ENCODE assay signal across 29 cellular contexts in the genomic region with DNA sequence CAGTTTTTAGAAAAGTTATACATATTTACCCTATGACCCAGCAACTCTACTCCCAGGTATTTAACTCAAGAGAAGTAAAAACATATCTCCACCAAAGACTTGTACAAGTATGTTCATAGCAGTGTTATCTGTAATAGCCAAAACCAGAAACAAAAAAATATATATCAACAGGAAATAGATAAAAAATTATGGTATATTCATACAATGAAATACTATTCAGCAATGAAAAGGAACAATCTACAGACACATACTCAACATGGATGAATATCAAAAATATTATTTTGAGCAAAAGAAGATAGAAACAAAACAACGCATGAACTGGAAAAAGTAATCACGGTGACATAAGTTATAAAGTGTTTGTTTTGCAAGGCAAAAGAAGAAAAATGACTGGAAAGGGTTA.
"Had no signal": no experiment of that assay in that cellular context is flagged by ENCODE, and none has a peak within 500 bp of the region (broad histone marks: within the 10 kb centered on the region; RNA-seq: fewer than 3 reads in every experiment).

No MANE protein-coding gene starts in this region.

- H3K27me3 Mint-ChIP-seq: natural killer cell treated with Interleukin-12 subunit alpha and Interleukin-12 subunit beta and Interleukin-15 and Interleukin-18, amount 100 ng/mL, for 72 hours; progenitor cell of endocrine pancreas; stimulated activated naive B cell treated with anti-CD40 and anti-IgM and Interleukin-4, amounts not matched to agents 10 μg/mL and 1 μg/mL and 100 μg/mL, for 72 hours; stimulated activated naive CD8-positive, alpha-beta T cell treated with anti-CD3 and anti-CD28 coated beads, Interleukin-15, Interleukin-2, amounts not matched to agents 100 ng/mL and 50 ng/mL, for 24 hours had no signal

- H2AFZ ChIP-seq: parathyroid adenoma had no signal

- H3K9ac ChIP-seq: parathyroid adenoma had no signal

- DNase-seq: nephron progenitor cell; nucleus accumbens; posterior cingulate gyrus; psoas muscle; right cardiac atrium; right lobe of liver; sigmoid colon; small intestine; stimulated activated CD4-positive, alpha-beta T cell treated with anti-CD3 and anti-CD28 coated beads, Interleukin-15, amount 100 ng/mL, for 24 hours; stimulated activated CD4-positive, alpha-beta T cell treated with anti-CD3 and anti-CD28 coated beads, Interleukin-2, amount 100 ng/mL, for 24 hours; stimulated activated CD4-positive, alpha-beta T cell treated with anti-CD3 and anti-CD28 coated beads, Interleukin-2, amount 100 ng/mL, for 48 hours; stimulated activated CD4-positive, alpha-beta T cell treated with anti-CD3 and anti-CD28 coated beads, Interleukin-4, amount 100 ng/mL, for 24 hours; stimulated activated naive B cell treated with anti-CD40 and anti-IgM and Interleukin-4, amounts not matched to agents 10 μg/mL and 1 μg/mL and 100 μg/mL, for 72 hours; stimulated activated naive CD4-positive, alpha-beta T cell treated with Interleukin-2 at 50 U/mL for 16 hours; stomach; thyroid gland; trophoblast cell; upper lobe of left lung had no signal

- FAIRE-seq: urothelium cell line had no signal

- H3K4me1 ChIP-seq: parathyroid adenoma, psoas muscle, right lobe of liver, stomach, thyroid gland, tibial nerve, upper lobe of left lung, vagina had no signal

- H3K27ac Mint-ChIP-seq: natural killer cell treated with Interleukin-12 subunit alpha and Interleukin-12 subunit beta and Interleukin-15 and Interleukin-18, amount 100 ng/mL, for 72 hours; nephron progenitor cell; progenitor cell of endocrine pancreas; stimulated activated effector memory CD8-positive, alpha-beta T cell treated with anti-CD3 and anti-CD28 coated beads, Interleukin-12 subunit alpha, Interleukin-12 subunit beta, amount 100 ng/mL, for 72 hours; stimulated activated naive B cell treated with anti-CD40 and anti-IgM and Interleukin-4, amounts not matched to agents 10 μg/mL and 1 μg/mL and 100 μg/mL, for 72 hours; stimulated activated naive CD8-positive, alpha-beta T cell treated with anti-CD3 and anti-CD28 coated beads, Interleukin-15, Interleukin-2, amounts not matched to agents 100 ng/mL and 50 ng/mL, for 24 hours had no signal

- H3K4me3 ChIP-seq: psoas muscle, right lobe of liver, sigmoid colon, stomach, thoracic aorta, thyroid gland, tibial nerve, upper lobe of left lung, vagina had no signal

- ATAC-seq: natural killer cell treated with Interleukin-12 subunit alpha and Interleukin-12 subunit beta and Interleukin-15 and Interleukin-18, amount 100 ng/mL, for 72 hours; psoas muscle; right cardiac atrium; right lobe of liver; stimulated activated effector memory CD8-positive, alpha-beta T cell treated with anti-CD3 and anti-CD28 coated beads, Interleukin-12 subunit alpha, Interleukin-12 subunit beta, amount 100 ng/mL, for 72 hours; stimulated activated naive B cell treated with anti-CD40 and anti-IgM and Interleukin-4, amounts not matched to agents 10 μg/mL and 1 μg/mL and 100 μg/mL, for 72 hours had no signal

- H3K9me3 ChIP-seq: neutrophil, psoas muscle, right lobe of liver, sigmoid colon, stomach, thoracic aorta, thyroid gland, tibial nerve, upper lobe of left lung, vagina had no signal

- H3K4me1 Mint-ChIP-seq: nephron progenitor cell, neural crest cell had no signal

- H3K4me3 Mint-ChIP-seq: natural killer cell treated with Interleukin-12 subunit alpha and Interleukin-12 subunit beta and Interleukin-15 and Interleukin-18, amount 100 ng/mL, for 72 hours; nephron progenitor cell; neural crest cell; stimulated activated effector memory CD8-positive, alpha-beta T cell treated with anti-CD3 and anti-CD28 coated beads, Interleukin-12 subunit alpha, Interleukin-12 subunit beta, amount 100 ng/mL, for 72 hours; stimulated activated naive B cell treated with anti-CD40 and anti-IgM and Interleukin-4, amounts not matched to agents 10 μg/mL and 1 μg/mL and 100 μg/mL, for 72 hours; stimulated activated naive CD8-positive, alpha-beta T cell treated with anti-CD3 and anti-CD28 coated beads, Interleukin-15, Interleukin-2, amounts not matched to agents 100 ng/mL and 50 ng/mL, for 24 hours had no signal

- H3K79me2 ChIP-seq: parathyroid adenoma had no signal

- H3K36me3 ChIP-seq: vagina had no signal

- H3K27ac ChIP-seq: neutrophil, parathyroid adenoma, psoas muscle, right lobe of liver, sigmoid colon, stomach, thoracic aorta, thyroid gland, tibial nerve, upper lobe of left lung, vagina had no signal

- H3K27me3 ChIP-seq: neutrophil, right lobe of liver, sigmoid colon, stomach, thyroid gland, tibial nerve, upper lobe of left lung, vagina had no signal

- H3K9me3 Mint-ChIP-seq: natural killer cell treated with Interleukin-12 subunit alpha and Interleukin-12 subunit beta and Interleukin-15 and Interleukin-18, amount 100 ng/mL, for 72 hours; stimulated activated effector memory CD8-positive, alpha-beta T cell treated with anti-CD3 and anti-CD28 coated beads, Interleukin-12 subunit alpha, Interleukin-12 subunit beta, amount 100 ng/mL, for 72 hours had no signal
